Comparison of ENCODE assay signal across 18 cellular contexts in the genomic region with DNA sequence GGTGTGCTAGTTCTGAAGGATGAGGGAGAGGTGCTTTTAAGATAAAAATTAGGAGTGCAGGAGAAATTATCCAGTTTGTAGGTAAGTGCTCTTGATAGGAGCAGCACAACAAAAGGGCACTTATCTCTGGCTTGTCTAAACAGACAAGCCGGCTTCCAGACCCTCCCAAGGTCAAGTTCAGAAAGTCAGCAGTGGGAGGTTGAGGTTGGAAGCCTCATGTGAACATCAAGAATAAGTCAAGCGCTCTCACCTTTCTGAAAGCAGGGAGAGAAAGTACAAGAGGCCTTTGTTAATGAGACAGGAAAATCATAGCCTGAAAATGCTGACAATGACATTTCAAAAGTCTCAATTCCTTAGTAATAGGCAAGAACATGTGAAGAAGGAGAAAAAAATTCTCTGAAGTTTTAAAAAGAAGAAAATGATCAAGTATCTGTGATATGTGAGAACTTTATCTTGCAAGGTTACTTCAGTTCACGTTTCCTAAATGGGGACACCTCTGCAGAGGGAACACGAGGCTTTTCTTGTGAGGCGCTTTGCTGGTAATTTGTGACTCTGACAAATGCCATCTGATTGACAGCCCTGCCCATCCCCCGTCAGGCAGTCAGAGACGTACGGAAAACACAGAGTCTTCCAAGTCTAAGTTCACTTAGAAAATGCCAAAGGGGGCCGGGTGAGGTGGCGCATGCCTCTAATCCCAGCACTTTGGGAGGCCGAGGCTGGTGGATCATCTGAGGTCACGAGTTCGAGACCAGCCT.
DNase-seq lines count a peak whose midpoint lies in the region; TF ChIP-seq lines count a peak whose summit lies in the region.
"Had no signal": no experiment of that assay in that cellular context is flagged by ENCODE, and none has a peak within 500 bp of the region (broad histone marks: within the 10 kb centered on the region; RNA-seq: fewer than 3 reads in every experiment).

No MANE protein-coding gene starts in this region.

- no peaks in the 10 kb centered on the region for H3K36me3 Mint-ChIP-seq in Caco-2 (ENCODE audit: insufficient read depth, unreplicated experiment)

- DNase-seq in NCI-H2029 (lab: John Stamatoyannopoulos, UW) (peak; percentile 8), NCI-H2029 treated with DMSO at 0.1 percent for 48 hours (lab: John Stamatoyannopoulos, UW) (no peak), HEK293T (ENCODE audit: extremely low spot score) (no peak), NCI-H345 treated with DMSO at 0.1 percent for 48 hours (lab: John Stamatoyannopoulos, UW; ENCODE audit: unreplicated experiment) (peak; percentile 3), left kidney (ENCODE audit: low read depth, low spot score) (peak; percentile 54), Caco-2 (no peak), GM20000 (ENCODE audit: low spot score) (no peak), SK-N-DZ (ENCODE audit: low spot score) (no peak)
- DNase-seq: C1 segment of cervical spinal cord, DMS153, MM.1S, NCI-H1105, NCI-H2171, NCI-H526, PC-3, SK-N-SH, T-helper 1 cell had no signal

- no TSS peak for BruUV-seq in Caco-2 (replicated peaks; lab: Mats Ljungman, UMichigan)

- no peaks in the 10 kb centered on the region for H3K27me3 Mint-ChIP-seq in Caco-2 (ENCODE audit: insufficient read depth, unreplicated experiment)

- POLR2A ChIA-PET in HEK293T (lab: Yijun Ruan, JAX) = no interaction called here
- POLR2A ChIA-PET in Caco-2 (lab: Charles Lee) = no interaction called here

- H3K4me3 Mint-ChIP-seq in Caco-2 (ENCODE audit: unreplicated experiment) = no peak overlapping the region
- H3K4me3 Mint-ChIP-seq: GM23338 had no signal

- intact Hi-C loops in Caco-2 (cut with micrococcal nuclease; ENCODE audit: unreplicated experiment) = no loop called here

- CTCF ChIA-PET in HEK293T (lab: Yijun Ruan, JAX) = no interaction called here
- CTCF ChIA-PET in Caco-2 (lab: Charles Lee) = no interaction called here

- H3K27me3 ChIP-seq in Caco-2 (replicated peaks; ENCODE audit: control insufficient read depth, insufficient read depth, low read length) = no peaks in the 10 kb centered on the region

- H3K9me3 ChIP-seq in Caco-2 = no peaks in the 10 kb centered on the region
- H3K9me3 ChIP-seq: SK-N-SH had no signal

- H3K4me3 ChIP-seq in Caco-2 (ENCODE audit: low read depth, low read length) = no peak overlapping the region
- H3K4me3 ChIP-seq: GM23338 had no signal

- no peaks in the 10 kb centered on the region for H3K9me3 Mint-ChIP-seq in Caco-2 (ENCODE audit: unreplicated experiment)
- H3K9me3 Mint-ChIP-seq: GM23338 had no signal

- TF ChIP-seq CTCF in Caco-2 (IDR thresholded peaks at IDR 0.05; ENCODE audit: insufficient read depth in 1 of 2, low read depth in 1 of 2, low read length in 1 of 2, severe bottlenecking in 1 of 2, unreplicated experiment in 1 of 2) (no peak), GM20000 (IDR thresholded peaks at IDR 0.05; ENCODE audit: extremely low read depth, missing control alignments) (no peak)

- no peaks in the 10 kb centered on the region for H3K4me1 Mint-ChIP-seq in Caco-2 (ENCODE audit: low read depth, unreplicated experiment)

- no peaks in the 10 kb centered on the region for H3K36me3 ChIP-seq in Caco-2 (ENCODE audit: control insufficient read depth, insufficient read depth, low read length)

- no peaks in the 10 kb centered on the region for H3K4me1 ChIP-seq in Caco-2

- H3K27ac Mint-ChIP-seq in Caco-2 (ENCODE audit: unreplicated experiment) = no peak overlapping the region
- H3K27ac Mint-ChIP-seq: GM23338 had no signal

TF ChIP-seq in HEK293T, 16 proteins besides CTCF, POLR2A, EP300 and RAD21:
- TF ChIP-seq FOXM1 (IDR thresholded peaks at IDR 0.05; ENCODE audit: borderline replicate concordance) (no peak), ZNF384 (IDR thresholded peaks at IDR 0.05) (no peak), TARDBP (IDR thresholded peaks at IDR 0.05) (no peak), L3MBTL2 (conservative IDR thresholded peaks at IDR 0.05) (no peak), NFRKB (IDR thresholded peaks at IDR 0.05) (no peak), BHLHE40 (IDR thresholded peaks at IDR 0.05; ENCODE audit: borderline replicate concordance) (no peak), FOXA1 (IDR thresholded peaks at IDR 0.05) (no peak), CTBP1 (IDR thresholded peaks at IDR 0.05; ENCODE audit: borderline replicate concordance) (no peak)
- TF ChIP-seq, protein P1, sequence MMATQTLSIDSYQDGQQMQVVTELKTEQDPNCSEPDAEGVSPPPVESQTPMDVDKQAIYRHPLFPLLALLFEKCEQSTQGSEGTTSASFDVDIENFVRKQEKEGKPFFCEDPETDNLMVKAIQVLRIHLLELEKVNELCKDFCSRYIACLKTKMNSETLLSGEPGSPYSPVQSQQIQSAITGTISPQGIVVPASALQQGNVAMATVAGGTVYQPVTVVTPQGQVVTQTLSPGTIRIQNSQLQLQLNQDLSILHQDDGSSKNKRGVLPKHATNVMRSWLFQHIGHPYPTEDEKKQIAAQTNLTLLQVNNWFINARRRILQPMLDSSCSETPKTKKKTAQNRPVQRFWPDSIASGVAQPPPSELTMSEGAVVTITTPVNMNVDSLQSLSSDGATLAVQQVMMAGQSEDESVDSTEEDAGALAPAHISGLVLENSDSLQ (IDR thresholded peaks at IDR 0.05) = peak; percentile 71

Comparison
In these comparisons a context has a peak if more than half of its experiments do, and no peak if none do; other contexts are left out.
1. DNase-seq: peak in NCI-H2029 (single experiment), NCI-H345 treated with DMSO at 0.1 percent for 48 hours (single experiment) and left kidney (single experiment); none in NCI-H2029 treated with DMSO at 0.1 percent for 48 hours (single experiment), HEK293T (single experiment), Caco-2 (0 of 2), GM20000 (single experiment) and SK-N-DZ (single experiment).